2 cellular contexts compared by ENCODE assay signal in genomic region chr5:57408285-57408684, GRCh38.
TF ChIP-seq lines count a peak whose summit lies in the region.

No MANE protein-coding gene starts in this region.

TF ChIP-seq in liver, 16 proteins besides CTCF, POLR2A, EP300 and RAD21 (continued from another document):
- no peak for TF ChIP-seq ZBTB33 (IDR thresholded peaks at IDR 0.05)
- no peak for TF ChIP-seq FOXA1 (IDR thresholded peaks at IDR 0.05)
- no peak for TF ChIP-seq HNF4G (IDR thresholded peaks at IDR 0.05)
- TF ChIP-seq REST (IDR thresholded peaks at IDR 0.05): no peak
- no peak for TF ChIP-seq SP1 (IDR thresholded peaks at IDR 0.05)
- no peak for TF ChIP-seq RXRA (IDR thresholded peaks at IDR 0.05)
- no peak for TF ChIP-seq ATF3 (IDR thresholded peaks at IDR 0.05)
TF ChIP-seq in liver: peak in this region for 0.

TF ChIP-seq in HepG2, 621 proteins besides CTCF, POLR2A, EP300 and RAD21 (continued from another document):
- TF ChIP-seq ZNF646 (CRISPR knock-in tag; IDR thresholded peaks at IDR 0.05) (no peak), ZNF296 (CRISPR knock-in tag; conservative IDR thresholded peaks at IDR 0.05) (no peak), ZNF724P (CRISPR knock-in tag; IDR thresholded peaks at IDR 0.05; ENCODE audit: borderline replicate concordance) (no peak), U2AF2 (IDR thresholded peaks at IDR 0.05; ENCODE audit: low read depth, low read length) (no peak), NR2F6 (IDR thresholded peaks at IDR 0.05) (no peak), NR2F6 (CRISPR knock-in tag; IDR thresholded peaks at IDR 0.05) (no peak), SMYD3 (CRISPR knock-in tag; IDR thresholded peaks at IDR 0.05) (no peak), MAFF (IDR thresholded peaks at IDR 0.05; ENCODE audit: low read depth, low read length) (no peak), FOXC1 (CRISPR knock-in tag; IDR thresholded peaks at IDR 0.05; ENCODE audit: borderline replicate concordance) (no peak)
- TF ChIP-seq, protein P1, sequence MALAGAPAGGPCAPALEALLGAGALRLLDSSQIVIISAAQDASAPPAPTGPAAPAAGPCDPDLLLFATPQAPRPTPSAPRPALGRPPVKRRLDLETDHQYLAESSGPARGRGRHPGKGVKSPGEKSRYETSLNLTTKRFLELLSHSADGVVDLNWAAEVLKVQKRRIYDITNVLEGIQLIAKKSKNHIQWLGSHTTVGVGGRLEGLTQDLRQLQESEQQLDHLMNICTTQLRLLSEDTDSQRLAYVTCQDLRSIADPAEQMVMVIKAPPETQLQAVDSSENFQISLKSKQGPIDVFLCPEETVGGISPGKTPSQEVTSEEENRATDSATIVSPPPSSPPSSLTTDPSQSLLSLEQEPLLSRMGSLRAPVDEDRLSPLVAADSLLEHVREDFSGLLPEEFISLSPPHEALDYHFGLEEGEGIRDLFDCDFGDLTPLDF (CRISPR knock-in tag; IDR thresholded peaks at IDR 0.05): no peak
